In genomic region chr11:117037279-117037951, GRCh38 we compare ENCODE assay signal across 9 cellular contexts.
DNase-seq lines count a peak whose midpoint lies in the region; ATAC-seq and TF ChIP-seq lines count a peak whose summit lies in the region.
"Had no signal": no experiment of that assay in that cellular context is flagged by ENCODE, and none has a peak within 500 bp of the region (broad histone marks: within the 10 kb centered on the region; RNA-seq: fewer than 3 reads in every experiment).

No MANE protein-coding gene starts in this region.

- H3K9me3 ChIP-seq in H9 (ENCODE audit: control insufficient read depth, low read depth, low read length), result no peaks in the 10 kb centered on the region

- no peak overlapping the region for H3K27ac ChIP-seq in H9 (ENCODE audit: insufficient read length, low read depth, low read length)

- H3K79me1 ChIP-seq in H9 (ENCODE audit: insufficient read depth, low read depth, low read length, poor library complexity, severe bottlenecking), result no peaks in the 10 kb centered on the region

- no peak overlapping the region for H3K4me3 Mint-ChIP-seq in H9

- peak overlapping the region in 2 of 3 experiments; percentile 77 to 84; a peak in 4 of 7 replicates for H3K27ac Mint-ChIP-seq in H9

- H4K8ac ChIP-seq in H9 (replicated peaks; ENCODE audit: insufficient read length, low read depth, low read length), result no peak overlapping the region

- H3K4me1 ChIP-seq in H9 (ENCODE audit: insufficient read depth, low read length), result peaks cover 2% of the 10 kb centered on the region; the same call in 1 of the 2 replicates

- H4K5ac ChIP-seq in H9 (ENCODE audit: insufficient read length, low read depth, low read length), result no peak overlapping the region

- no peak overlapping the region for H4K91ac ChIP-seq in H9 (ENCODE audit: insufficient read length, low read depth, low read length)

- no CpG with 5 or more reads among the region's 1 CpG for WGBS in H9 (ENCODE audit: extremely low coverage, insufficient read length, low lambda C conversion rate)

- H2AFZ ChIP-seq in H9 (ENCODE audit: low read length), result no peak overlapping the region

- H3K23me2 ChIP-seq in H9 (ENCODE audit: insufficient read length, low read depth, low read length, poor library complexity, severe bottlenecking), result no peaks in the 10 kb centered on the region

- H3K18ac ChIP-seq in H9 (ENCODE audit: insufficient read length, low read depth, low read length), result no peak overlapping the region

- no peak overlapping the region for H2BK5ac ChIP-seq in H9 (ENCODE audit: insufficient read length, low read length)

- no peak for DNase-seq in H9
- DNase-seq in RPMI7951 (ENCODE audit: low read depth), result peak; percentile 24
- peak; percentile 57 for DNase-seq in epithelial cell of esophagus (ENCODE audit: low read depth)
- peak; percentile 88 for DNase-seq in pons (ENCODE audit: low spot score)
- no peak for DNase-seq in CD1c-positive myeloid dendritic cell (ENCODE audit: extremely low spot score)
- DNase-seq: left cardiac atrium; stimulated activated CD4-positive, alpha-beta T cell treated with anti-CD3 and anti-CD28 coated beads, Interleukin-1b, Interleukin-23, amount 100 ng/mL, for 48 hours had no signal

- no peak overlapping the region for H3K23ac ChIP-seq in H9 (ENCODE audit: insufficient read length, low read depth, low read length)

- no peak overlapping the region for H3K4ac ChIP-seq in H9 (ENCODE audit: low read depth, low read length)

- H2BK120ac ChIP-seq in H9 (ENCODE audit: low read depth, low read length, poor library complexity, severe bottlenecking), result no peak overlapping the region

- peaks cover 16 to 18% of the 10 kb centered on the region in 2 experiments for H3K4me1 Mint-ChIP-seq in H9

- no peak overlapping the region for H2BK15ac ChIP-seq in H9 (ENCODE audit: low read depth, low read length)

- ATAC-seq in GM18517 (IDR thresholded peaks at IDR 0.05; ENCODE audit: unreplicated experiment) (no peak), HG03039 (IDR thresholded peaks at IDR 0.05; ENCODE audit: unreplicated experiment) (no peak)

- H3K14ac ChIP-seq in H9 (ENCODE audit: insufficient read depth, low read length), result no peak overlapping the region

- H2AK5ac ChIP-seq in H9 (ENCODE audit: insufficient read length, low read length), result no peak overlapping the region

- H3K27me3 Mint-ChIP-seq in H9 (ENCODE audit: low read depth), result no peaks in the 10 kb centered on the region

- H3K56ac ChIP-seq in H9 (ENCODE audit: insufficient read length, low read depth, low read length), result no peak overlapping the region

- H2BK12ac ChIP-seq in H9 (ENCODE audit: insufficient read length, low read depth, low read length), result no peak overlapping the region

- no peak overlapping the region for H3K9ac ChIP-seq in H9 (ENCODE audit: extremely low read depth, insufficient read length, low read length)

- H3K4me2 ChIP-seq in H9 (ENCODE audit: insufficient read depth, insufficient read length, low read length), result no peak overlapping the region

- no peak overlapping the region for H3K4me3 ChIP-seq in epithelial cell of esophagus (ENCODE audit: low read length)

- peaks cover 2% of the 10 kb centered on the region; the same call in 1 of the 2 replicates for H3K79me2 ChIP-seq in H9 (ENCODE audit: insufficient read depth, low read length)

- H4K20me1 ChIP-seq in H9 (ENCODE audit: control insufficient read depth, insufficient read depth, insufficient read length), result no peaks in the 10 kb centered on the region

- H3K9me3 Mint-ChIP-seq in H9, result no peaks in the 10 kb centered on the region

- TF ChIP-seq CTCF in H9 (conservative IDR thresholded peaks at IDR 0.05) (no peak), epithelial cell of esophagus (IDR thresholded peaks at IDR 0.05; ENCODE audit: insufficient read depth, low read depth, low read length, missing control alignments) (no peak)

- H2BK20ac ChIP-seq in H9 (ENCODE audit: low read depth, low read length, poor library complexity, severe bottlenecking), result no peak overlapping the region

- no peaks in the 10 kb centered on the region for H3K27me3 ChIP-seq in H9 (ENCODE audit: insufficient read depth, low read length)

- H3K36me3 Mint-ChIP-seq in H9 (ENCODE audit: insufficient read depth in 1 of 3, low read depth in 3 of 3), result no peaks in the 10 kb centered on the region

- H3T11ph ChIP-seq in H9 (ENCODE audit: low read length), result no peak overlapping the region

Comparison
In these comparisons a context has a peak if more than half of its experiments do, and no peak if none do; other contexts are left out.
1. DNase-seq: peak in RPMI7951 (single experiment), epithelial cell of esophagus (single experiment) and pons (single experiment); none in H9 (single experiment) and CD1c-positive myeloid dendritic cell (single experiment).